Comparison of ENCODE assay signal across 19 cellular contexts in the genomic region with DNA sequence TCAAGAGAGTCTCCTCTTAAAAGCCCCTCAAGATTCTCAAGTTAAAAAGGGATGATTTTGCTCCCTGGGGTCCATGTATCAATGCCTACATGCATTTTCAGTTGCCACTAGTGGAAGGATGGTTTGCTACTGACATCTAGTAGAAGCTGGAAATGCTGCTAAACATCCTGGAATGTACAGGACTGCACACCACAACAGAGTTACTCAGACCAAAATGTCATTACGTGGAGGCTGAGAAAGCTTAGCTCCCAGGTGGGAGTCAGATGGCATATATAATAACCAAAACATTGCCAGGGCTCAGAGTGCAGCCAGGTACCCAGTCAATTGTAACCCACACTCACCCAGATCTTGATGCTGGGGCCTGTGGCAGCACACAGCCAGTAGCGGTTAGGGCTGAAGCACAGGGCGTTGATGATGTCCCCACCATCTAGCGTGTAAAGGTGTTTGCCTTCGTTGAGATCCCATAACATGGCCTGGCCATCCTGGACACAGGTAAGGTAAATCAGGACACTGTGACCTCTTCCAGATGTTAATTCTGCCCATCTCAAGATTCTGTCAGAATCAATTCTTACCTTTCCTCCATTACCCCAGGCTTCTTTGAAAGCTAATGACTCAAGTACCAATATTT. TPM values are rescaled to one million over a fixed set of nuclear protein-coding genes. Genes with fewer than 3 reads are reported as not detected.
A peak's percentile ranks its signal among the peaks of the same experiment; 100 is the strongest.
DNase-seq lines count a peak whose midpoint lies in the region; ATAC-seq and TF ChIP-seq lines count a peak whose summit lies in the region.
"Had no signal": no experiment of that assay in that cellular context is flagged by ENCODE, and none has a peak within 500 bp of the region (broad histone marks: within the 10 kb centered on the region; RNA-seq: fewer than 3 reads in every experiment).

No MANE protein-coding gene starts in this region.

- TF ChIP-seq CTCF in CD14-positive monocyte (IDR thresholded peaks at IDR 0.05) = no peak
- TF ChIP-seq CTCF in GM10266 (IDR thresholded peaks at IDR 0.05; ENCODE audit: control insufficient read depth, insufficient read depth, low read depth, missing control alignments) = no peak

- CTCF ChIA-PET in activated CD8-positive, alpha-beta T cell treated with anti-CD3 and anti-CD28 coated beads, Interleukin-2, amount 10 ng/mL, durations not matched to agents 7 days and 5 days (lab: Charles Lee) = interaction anchor here (1.0 to 1.8 kb wide), 3 partner anchors 13 to 65 kb away, joined by 3 to 4 read pairs (median 3); no protein-coding TSS in a partner anchor

- no peak overlapping the region for H3K4me3 Mint-ChIP-seq in CD14-positive monocyte
- peak overlapping the region; percentile 12 for H3K4me3 Mint-ChIP-seq in activated CD8-positive, alpha-beta T cell treated with anti-CD3 and anti-CD28 coated beads, Interleukin-2, amount 10 ng/mL, durations not matched to agents 7 days and 5 days
- no peak overlapping the region for H3K4me3 Mint-ChIP-seq in immature natural killer cell

- H3K27me3 Mint-ChIP-seq in CD14-positive monocyte (ENCODE audit: low read depth in 3 of 3) (peaks cover 0 to 2% (median 0%) of the 10 kb centered on the region in 3 donors), immature natural killer cell (ENCODE audit: low read depth in 3 of 3) (peaks cover 0 to 9% (median 8%) of the 10 kb centered on the region in 3 donors)
- H3K27me3 Mint-ChIP-seq in activated CD8-positive, alpha-beta T cell treated with anti-CD3 and anti-CD28 coated beads, Interleukin-2, amount 10 ng/mL, durations not matched to agents 7 days and 5 days (ENCODE audit: low read depth) = no peaks in the 10 kb centered on the region

- ATAC-seq in GM18505 (IDR thresholded peaks at IDR 0.05; ENCODE audit: unreplicated experiment) (no peak), GM19023 (IDR thresholded peaks at IDR 0.05; ENCODE audit: unreplicated experiment) (no peak), left lobe of liver (no peak)
- no peak for ATAC-seq in activated CD8-positive, alpha-beta T cell treated with anti-CD3 and anti-CD28 coated beads, Interleukin-2, amount 10 ng/mL, durations not matched to agents 7 days and 5 days
- ATAC-seq: left colon, right cardiac atrium had no signal

- POLR2A ChIA-PET in activated CD8-positive, alpha-beta T cell treated with anti-CD3 and anti-CD28 coated beads, Interleukin-2, amount 10 ng/mL, durations not matched to agents 7 days and 5 days (lab: Charles Lee) = interaction anchor here (0.8 to 11.1 kb wide), 2 partner anchors 12 to 47 kb away, joined by 4 to 157 read pairs; partner anchors contain the start of gene TRIM41

- H3K9me3 Mint-ChIP-seq in CD14-positive monocyte (peaks cover 0 to 3% (median 0%) of the 10 kb centered on the region in 7 donors), immature natural killer cell (no peaks in the 10 kb centered on the region)
- H3K9me3 Mint-ChIP-seq in activated CD8-positive, alpha-beta T cell treated with anti-CD3 and anti-CD28 coated beads, Interleukin-2, amount 10 ng/mL, durations not matched to agents 7 days and 5 days (ENCODE audit: insufficient read depth) = no peaks in the 10 kb centered on the region

- peak; percentile 18 for TF ChIP-seq POLR2A in GM18505 (IDR thresholded peaks at IDR 0.05; ENCODE audit: borderline replicate concordance, extremely low read depth, insufficient read depth, insufficient read length)

- H3K4me1 Mint-ChIP-seq in CD14-positive monocyte (peaks cover 21% of the 10 kb centered on the region), immature natural killer cell (peaks cover 20 to 42% of the 10 kb centered on the region in 2 donors)
- peaks cover 40% of the 10 kb centered on the region for H3K4me1 Mint-ChIP-seq in activated CD8-positive, alpha-beta T cell treated with anti-CD3 and anti-CD28 coated beads, Interleukin-2, amount 10 ng/mL, durations not matched to agents 7 days and 5 days (ENCODE audit: low read depth)

- DNase-seq in CD14-positive monocyte (ENCODE audit: low spot score) (no peak), immature natural killer cell (no peak), GM10266 (ENCODE audit: extremely low spot score) (no peak), LoVo (ENCODE audit: low spot score) (no peak), left lobe of liver (ENCODE audit: low spot score) (no peak)
- DNase-seq in activated CD8-positive, alpha-beta T cell treated with anti-CD3 and anti-CD28 coated beads, Interleukin-2, amount 10 ng/mL, durations not matched to agents 7 days and 5 days = no peak
- DNase-seq: activated CD8-positive, alpha-beta memory T cell treated with anti-CD3 and anti-CD28 coated beads for 24 hours; anterior cingulate cortex; dermis blood vessel endothelial cell; GOT3; KBM-7; left colon; NCI-H146; NCI-H526; right cardiac atrium; RPMI8226 had no signal

- H3K36me3 Mint-ChIP-seq in CD14-positive monocyte (peaks cover 84 to 93% of the 10 kb centered on the region in 2 donors), immature natural killer cell (peaks cover 25 to 66% (median 45%) of the 10 kb centered on the region in 3 donors)
- peaks cover 89% of the 10 kb centered on the region for H3K36me3 Mint-ChIP-seq in activated CD8-positive, alpha-beta T cell treated with anti-CD3 and anti-CD28 coated beads, Interleukin-2, amount 10 ng/mL, durations not matched to agents 7 days and 5 days (ENCODE audit: low read depth)

- H3K27ac Mint-ChIP-seq in CD14-positive monocyte = peak overlapping the region in 4 of 7 donors; percentile 38 to 76 (median 48)
- H3K27ac Mint-ChIP-seq in activated CD8-positive, alpha-beta T cell treated with anti-CD3 and anti-CD28 coated beads, Interleukin-2, amount 10 ng/mL, durations not matched to agents 7 days and 5 days = peak overlapping the region; percentile 6
- H3K27ac Mint-ChIP-seq in immature natural killer cell = peak overlapping the region; percentile 50 to 83 (median 60)

- intact Hi-C loops in CD14-positive monocyte (cut with micrococcal nuclease) = no loop called here

RNA-seq across cellular contexts. Expression of gene RACK1, which starts 5.8 kb away (rescaled TPM):
- polyA plus RNA-seq in CD14-positive monocyte (1,000 to 10,000 TPM; 1,150 to 1,195 TPM), immature natural killer cell (1,000 to 10,000 TPM; 1,093 to 1,304 (median 1,251) TPM)
- total RNA-seq in activated CD8-positive, alpha-beta T cell treated with anti-CD3 and anti-CD28 coated beads, Interleukin-2, amount 10 ng/mL, durations not matched to agents 7 days and 5 days = 1,000 to 10,000 TPM; 1,796 to 1,942 TPM
- 510 TPM for total RNA-seq in left lobe of liver

RNA-seq across cellular contexts. Expression of gene TRIM41, which starts 14.8 kb away (rescaled TPM):
- under 1 TPM; 0.12 to 0.24 TPM for polyA plus RNA-seq in CD14-positive monocyte
- 10 to 100 TPM; 40.0 to 44.7 TPM for total RNA-seq in activated CD8-positive, alpha-beta T cell treated with anti-CD3 and anti-CD28 coated beads, Interleukin-2, amount 10 ng/mL, durations not matched to agents 7 days and 5 days
- polyA plus RNA-seq in immature natural killer cell = 1 to 10 TPM in 2 of 3 donors, under 1 TPM in 1; 0.80 to 2.3 (median 1.7) TPM
- total RNA-seq in left lobe of liver = 23.0 TPM

RNA-seq across cellular contexts. Expression of gene TRIM52, which starts 23.1 kb away (rescaled TPM):
- polyA plus RNA-seq in CD14-positive monocyte = 1 to 10 TPM; 5.7 to 8.5 TPM
- total RNA-seq in activated CD8-positive, alpha-beta T cell treated with anti-CD3 and anti-CD28 coated beads, Interleukin-2, amount 10 ng/mL, durations not matched to agents 7 days and 5 days = 10 to 100 TPM; 22.4 to 23.2 TPM
- 10 to 100 TPM; 16.0 to 42.6 (median 18.0) TPM for polyA plus RNA-seq in immature natural killer cell
- total RNA-seq in left lobe of liver = 6.0 TPM

RNA-seq across cellular contexts. Expression of gene TRIM7, which starts 32.9 kb away (rescaled TPM):
- 10 to 100 TPM; 10.3 to 12.8 TPM for polyA plus RNA-seq in CD14-positive monocyte
- 1 to 10 TPM; 1.1 to 1.5 TPM for total RNA-seq in activated CD8-positive, alpha-beta T cell treated with anti-CD3 and anti-CD28 coated beads, Interleukin-2, amount 10 ng/mL, durations not matched to agents 7 days and 5 days
- polyA plus RNA-seq in immature natural killer cell = under 1 TPM in 1 of 3 donors, not detected in 2; 0.50 TPM
- total RNA-seq in left lobe of liver = 0.23 TPM
- total RNA-seq: hepatocyte had no signal

Comparison
In these comparisons a context has a peak if more than half of its experiments do, and no peak if none do; other contexts are left out.
1. H3K27ac Mint-ChIP-seq: peak in every context shown above with its lines; median percentile 60 in immature natural killer cell; 48 in CD14-positive monocyte; 6 in activated CD8-positive, alpha-beta T cell treated with anti-CD3 and anti-CD28 coated beads, Interleukin-2, amount 10 ng/mL, durations not matched to agents 7 days and 5 days.